ENCODE assay signal across 24 cellular contexts in genomic region chr15:91356083-91356482, GRCh38.
"Had no signal": no experiment of that assay in that cellular context is flagged by ENCODE, and none has a peak within 500 bp of the region (broad histone marks: within the 10 kb centered on the region; RNA-seq: fewer than 3 reads in every experiment).

No MANE protein-coding gene starts in this region.

- H3K36me3 ChIP-seq: MG63, SJSA1 had no signal

- H3K4me3 ChIP-seq: MG63, SJSA1, SK-N-MC had no signal

- H3K9me3 ChIP-seq: MG63, SJSA1 had no signal

- DNase-seq: IMR-90, KG1, MG63, NCI-H1092, NCI-H1105 treated with DMSO at 0.1 percent for 48 hours, NCI-H1417 treated with DMSO at 0.1 percent for 48 hours, NCI-H146, NCI-H1694 treated with DMSO at 0.1 percent for 48 hours, NCI-H1930, NCI-H2081, NCI-H2107, NCI-H2171, NCI-H226, NCI-H446, NCI-H510A, NCI-H524 treated with DMSO at 0.1 percent for 48 hours, NCI-H774, Right ventricle myocardium superior, RPMI8226, SIG-M5 had no signal

- H3K27me3 ChIP-seq: SJSA1 had no signal

- ATAC-seq: HepG2 had no signal

- FAIRE-seq: HepG2, RCC 7860 had no signal

- H3K4me1 ChIP-seq: SJSA1 had no signal

- H3K27ac ChIP-seq: SJSA1, SK-N-MC had no signal
